Comparison of ENCODE assay signal across 20 cellular contexts in the genomic region with DNA sequence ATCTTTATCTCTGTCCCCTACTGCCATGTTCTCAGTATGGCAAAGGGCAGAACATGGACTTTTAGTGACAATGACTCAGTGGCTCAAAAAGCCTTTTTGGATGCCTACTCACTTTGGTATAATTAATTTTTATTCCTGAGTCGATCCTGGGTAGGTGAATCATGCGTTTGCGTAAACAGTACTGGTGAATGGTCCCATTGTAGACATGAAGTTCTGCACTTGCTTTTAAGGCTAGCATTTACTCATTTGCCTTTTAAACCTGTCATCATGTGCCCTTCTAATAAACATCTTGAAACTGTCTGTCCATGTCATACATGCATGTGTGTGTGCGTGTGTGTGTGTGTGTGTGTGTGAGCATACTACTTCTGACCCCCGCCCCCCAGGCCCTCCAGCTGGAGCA.
A peak's percentile ranks its signal among the peaks of the same experiment; 100 is the strongest.
DNase-seq lines count a peak whose midpoint lies in the region.
"Had no signal": no experiment of that assay in that cellular context is flagged by ENCODE, and none has a peak within 500 bp of the region (broad histone marks: within the 10 kb centered on the region; RNA-seq: fewer than 3 reads in every experiment).

No MANE protein-coding gene starts in this region.

- DNase-seq in Daoy (ENCODE audit: low read depth) (peak; percentile 51), HT1080 (ENCODE audit: low read depth) (peak; percentile 77), renal cortical epithelial cell (ENCODE audit: low read depth) (peak; percentile 77), DMS114 treated with DMSO at 0.1 percent for 48 hours (lab: John Stamatoyannopoulos, UW; ENCODE audit: unreplicated experiment) (no peak), cerebellar nuclear complex (lab: John Stamatoyannopoulos, UW) (no peak), NCI-H526 treated with DMSO at 0.1 percent for 48 hours (lab: John Stamatoyannopoulos, UW) (no peak)
- DNase-seq in activated T-helper 2 cell treated with anti-CD3 and anti-CD28 coated beads, Interferon-gamma antibody, Interleukin-2, Interleukin-4, amounts not matched to agents 10 μg/mL and 5 μg/mL and 100 μg/mL, durations not matched to agents 14 hours and 24 hours and 36 hours (ENCODE audit: low spot score) = no peak
- DNase-seq: activated naive CD4-positive, alpha-beta T cell treated with anti-CD3 and anti-CD28 coated beads, Interleukin-2, amount 10 ng/mL, durations not matched to agents 7 days and 5 days; body of pancreas; dermis blood vessel endothelial cell; DMS79 treated with DMSO at 0.1 percent for 48 hours; erythroblast; kidney; mesendoderm; NCI-H2029 treated with DMSO at 0.1 percent for 48 hours; NCI-H510A treated with DMSO at 0.1 percent for 48 hours; nephron progenitor cell; spleen; thyroid gland had no signal

- intact Hi-C loops in activated T-helper 2 cell treated with anti-CD3 and anti-CD28 coated beads, Interferon-gamma antibody, Interleukin-2, Interleukin-4, amounts not matched to agents 10 μg/mL and 5 μg/mL and 100 μg/mL, durations not matched to agents 14 hours and 24 hours and 36 hours (cut with micrococcal nuclease) = no loop called here

- H3K4me1 Mint-ChIP-seq in activated T-helper 2 cell treated with anti-CD3 and anti-CD28 coated beads, Interferon-gamma antibody, Interleukin-2, Interleukin-4, amounts not matched to agents 10 μg/mL and 5 μg/mL and 100 μg/mL, durations not matched to agents 14 hours and 24 hours and 36 hours (ENCODE audit: low read depth) = peaks cover 50% of the 10 kb centered on the region
- H3K4me1 Mint-ChIP-seq: IgD-negative memory B cell had no signal

- peaks cover 30% of the 10 kb centered on the region for H3K9me3 Mint-ChIP-seq in activated T-helper 2 cell treated with anti-CD3 and anti-CD28 coated beads, Interferon-gamma antibody, Interleukin-2, Interleukin-4, amounts not matched to agents 10 μg/mL and 5 μg/mL and 100 μg/mL, durations not matched to agents 14 hours and 24 hours and 36 hours

- H3K27me3 Mint-ChIP-seq in activated T-helper 2 cell treated with anti-CD3 and anti-CD28 coated beads, Interferon-gamma antibody, Interleukin-2, Interleukin-4, amounts not matched to agents 10 μg/mL and 5 μg/mL and 100 μg/mL, durations not matched to agents 14 hours and 24 hours and 36 hours (ENCODE audit: low read depth) = no peaks in the 10 kb centered on the region
- H3K27me3 Mint-ChIP-seq: IgD-negative memory B cell had no signal

- H3K36me3 Mint-ChIP-seq in activated T-helper 2 cell treated with anti-CD3 and anti-CD28 coated beads, Interferon-gamma antibody, Interleukin-2, Interleukin-4, amounts not matched to agents 10 μg/mL and 5 μg/mL and 100 μg/mL, durations not matched to agents 14 hours and 24 hours and 36 hours (ENCODE audit: low read depth) = peaks cover 81% of the 10 kb centered on the region

- peak overlapping the region; percentile 84 for H3K27ac Mint-ChIP-seq in activated T-helper 2 cell treated with anti-CD3 and anti-CD28 coated beads, Interferon-gamma antibody, Interleukin-2, Interleukin-4, amounts not matched to agents 10 μg/mL and 5 μg/mL and 100 μg/mL, durations not matched to agents 14 hours and 24 hours and 36 hours
- H3K27ac Mint-ChIP-seq: activated naive CD4-positive, alpha-beta T cell treated with anti-CD3 and anti-CD28 coated beads, Interleukin-2, amount 10 ng/mL, durations not matched to agents 7 days and 5 days; IgD-negative memory B cell; nephron progenitor cell had no signal

- no peak overlapping the region for H3K4me3 Mint-ChIP-seq in activated T-helper 2 cell treated with anti-CD3 and anti-CD28 coated beads, Interferon-gamma antibody, Interleukin-2, Interleukin-4, amounts not matched to agents 10 μg/mL and 5 μg/mL and 100 μg/mL, durations not matched to agents 14 hours and 24 hours and 36 hours (ENCODE audit: low read depth)
- H3K4me3 Mint-ChIP-seq: activated naive CD4-positive, alpha-beta T cell treated with anti-CD3 and anti-CD28 coated beads, Interleukin-2, amount 10 ng/mL, durations not matched to agents 7 days and 5 days; IgD-negative memory B cell; nephron progenitor cell had no signal

Comparison
In these comparisons a context has a peak if more than half of its experiments do, and no peak if none do; other contexts are left out.
1. DNase-seq: peak in Daoy (single experiment), HT1080 (single experiment) and renal cortical epithelial cell (single experiment); none in activated T-helper 2 cell treated with anti-CD3 and anti-CD28 coated beads, Interferon-gamma antibody, Interleukin-2, Interleukin-4, amounts not matched to agents 10 μg/mL and 5 μg/mL and 100 μg/mL, durations not matched to agents 14 hours and 24 hours and 36 hours (single experiment), DMS114 treated with DMSO at 0.1 percent for 48 hours (single experiment), cerebellar nuclear complex (0 of 2) and NCI-H526 treated with DMSO at 0.1 percent for 48 hours (single experiment).